23 cellular contexts compared by ENCODE assay signal in the genomic region with DNA sequence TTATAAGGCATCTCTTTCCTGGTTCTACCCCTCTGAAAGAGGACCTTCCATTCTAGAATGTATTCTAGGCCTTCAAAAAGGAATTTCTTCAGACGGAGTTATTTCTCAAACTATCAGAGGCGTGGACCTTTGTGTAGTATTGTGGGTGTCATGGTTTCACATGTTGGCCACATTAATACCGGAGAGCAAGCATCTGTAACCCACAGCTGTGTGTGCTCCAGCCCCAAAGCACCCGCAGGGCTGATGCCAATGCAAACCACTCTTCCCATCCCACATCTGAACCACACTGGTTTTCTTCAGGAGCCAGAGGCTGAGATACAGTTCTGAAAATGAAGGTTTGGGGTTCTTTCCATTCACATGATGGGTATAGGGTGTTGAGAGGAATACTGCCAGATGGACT.
"Had no signal": no experiment of that assay in that cellular context is flagged by ENCODE, and none has a peak within 500 bp of the region (broad histone marks: within the 10 kb centered on the region; RNA-seq: fewer than 3 reads in every experiment).

No MANE protein-coding gene starts in this region.

- H2AFZ ChIP-seq: parathyroid adenoma had no signal

- DNase-seq: colonic mucosa; dermis blood vessel endothelial cell; erythroblast; gastrocnemius medialis; glutamatergic neuron; kidney; left cardiac atrium; left ventricle myocardium inferior; lower lobe of right lung; nephron progenitor cell; retina; right lobe of liver; stimulated activated CD4-positive, alpha-beta T cell treated with anti-CD3 and anti-CD28 coated beads, Interleukin-2, amount 100 ng/mL, for 24 hours; stimulated activated CD4-positive, alpha-beta T cell treated with anti-CD3 and anti-CD28 coated beads, Interleukin-4, amount 100 ng/mL, for 4 hours; stimulated activated naive B cell treated with anti-CD40 and anti-IgM and Interleukin-4, amounts not matched to agents 10 μg/mL and 1 μg/mL and 100 μg/mL, for 72 hours; stimulated activated naive CD8-positive, alpha-beta T cell treated with anti-CD3 and anti-CD28 coated beads, Interleukin-15, amount 100 ng/mL, for 72 hours; testis; upper lobe of right lung had no signal

- ATAC-seq: gastrocnemius medialis; left cardiac atrium; lower lobe of right lung; right lobe of liver; stimulated activated naive B cell treated with anti-CD40 and anti-IgM and Interleukin-4, amounts not matched to agents 10 μg/mL and 1 μg/mL and 100 μg/mL, for 72 hours; stimulated activated naive CD8-positive, alpha-beta T cell treated with anti-CD3 and anti-CD28 coated beads, Interleukin-15, amount 100 ng/mL, for 72 hours; upper lobe of right lung had no signal

- H3K36me3 ChIP-seq: colonic mucosa, gastrocnemius medialis, left ventricle myocardium inferior, lower lobe of right lung, prostate gland, right lobe of liver, tibial nerve, upper lobe of right lung, vagina had no signal

- H3K27me3 ChIP-seq: colonic mucosa, gastrocnemius medialis, right lobe of liver, testis, tibial nerve, upper lobe of right lung, vagina had no signal

- H3K9me3 ChIP-seq: colonic mucosa, gastrocnemius medialis, left ventricle myocardium inferior, lower lobe of right lung, prostate gland, right lobe of liver, testis, tibial nerve, upper lobe of right lung, vagina had no signal

- H3K27ac ChIP-seq: colonic mucosa, gastrocnemius medialis, left ventricle myocardium inferior, lower lobe of right lung, parathyroid adenoma, prostate gland, right lobe of liver, skin epidermis, testis, tibial nerve, upper lobe of right lung, vagina had no signal

- H3K4me3 ChIP-seq: colonic mucosa, gastrocnemius medialis, left ventricle myocardium inferior, lower lobe of right lung, prostate gland, right lobe of liver, skin epidermis, testis, tibial nerve, upper lobe of right lung, vagina had no signal

- H3K79me2 ChIP-seq: parathyroid adenoma had no signal

- H3K4me1 ChIP-seq: colonic mucosa, gastrocnemius medialis, lower lobe of right lung, parathyroid adenoma, prostate gland, right lobe of liver, testis, upper lobe of right lung had no signal

- H3K9ac ChIP-seq: parathyroid adenoma had no signal
